1 cellular context compared by ENCODE assay signal in genomic region chr10:72692057-72692891, GRCh38.
TF ChIP-seq lines count a peak whose summit lies in the region.

MCU (plus strand) TSS chr10:72692143; CDS start chr10:72692152, 9 bp downstream.

TF ChIP-seq in HepG2, 621 proteins besides CTCF, POLR2A, EP300 and RAD21 (continued from another document and continues in another):
- TF ChIP-seq ZNF574 (CRISPR knock-in tag; IDR thresholded peaks at IDR 0.05) (peak; percentile 74), ZBTB3 (CRISPR knock-in tag; IDR thresholded peaks at IDR 0.05; ENCODE audit: borderline replicate concordance, low read depth) (no peak), SRSF9 (IDR thresholded peaks at IDR 0.05; ENCODE audit: borderline replicate concordance, insufficient read depth, low read depth, low read length, poor library complexity, severe bottlenecking) (no peak), TEAD3 (CRISPR knock-in tag; optimal IDR thresholded peaks at IDR 0.05; ENCODE audit: borderline replicate concordance) (peak; percentile 17), NR2F6 (IDR thresholded peaks at IDR 0.05) (no peak), NR2F6 (CRISPR knock-in tag; IDR thresholded peaks at IDR 0.05) (0 out of 2 replicates have a peak, but pooled peaks have one; percentile 21), NFATC3 (CRISPR knock-in tag; IDR thresholded peaks at IDR 0.05) (no peak), NFYB (CRISPR knock-in tag; IDR thresholded peaks at IDR 0.05) (peak; percentile 85; the same call in 1 of the 2 replicates), BRD4 (CRISPR knock-in tag; IDR thresholded peaks at IDR 0.05) (no peak), ISL2 (CRISPR knock-in tag; IDR thresholded peaks at IDR 0.05) (no peak), CCDC6 (CRISPR knock-in tag; IDR thresholded peaks at IDR 0.05) (peak; percentile 86), KMT2B (CRISPR knock-in tag; IDR thresholded peaks at IDR 0.05) (0 out of 2 replicates have a peak, but pooled peaks have one; percentile 54), BRF2 (CRISPR knock-in tag; IDR thresholded peaks at IDR 0.05) (no peak), ASH2L (IDR thresholded peaks at IDR 0.05; ENCODE audit: insufficient read length, low read depth, low read length) (peak; percentile 14), ZNF879 (CRISPR knock-in tag; IDR thresholded peaks at IDR 0.05) (0 out of 2 replicates have a peak, but pooled peaks have one; percentile 50), RAD51 (IDR thresholded peaks at IDR 0.05; ENCODE audit: borderline replicate concordance) (no peak), SSRP1 (CRISPR knock-in tag; IDR thresholded peaks at IDR 0.05) (no peak), HIC2 (CRISPR knock-in tag; IDR thresholded peaks at IDR 0.05; ENCODE audit: low read depth) (peak; percentile 55; the same call in 1 of the 2 replicates), ZNF776 (CRISPR knock-in tag; IDR thresholded peaks at IDR 0.05) (0 out of 2 replicates have a peak, but pooled peaks have one; percentile 8), ATF7-NPFF (CRISPR knock-in tag; IDR thresholded peaks at IDR 0.05; ENCODE audit: low read depth) (peak; percentile 58; the same call in 1 of the 2 replicates), FLYWCH1 (CRISPR knock-in tag; IDR thresholded peaks at IDR 0.05) (no peak), TAF15 (IDR thresholded peaks at IDR 0.05; ENCODE audit: low read depth, low read length, poor library complexity, severe bottlenecking) (no peak), SP2 (CRISPR knock-in tag; IDR thresholded peaks at IDR 0.05) (peak; percentile 89), RFX5 (IDR thresholded peaks at IDR 0.05; ENCODE audit: low read depth, low read length) (no peak), ARID2 (CRISPR knock-in tag; IDR thresholded peaks at IDR 0.05; ENCODE audit: borderline replicate concordance) (no peak), PRPF4 (IDR thresholded peaks at IDR 0.05; ENCODE audit: low read depth, low read length, poor library complexity, severe bottlenecking) (no peak), BHLHE40 (IDR thresholded peaks at IDR 0.05; ENCODE audit: low read length) (no peak), SP4 (CRISPR knock-in tag; IDR thresholded peaks at IDR 0.05) (peak; percentile 97), RXRB (CRISPR knock-in tag; IDR thresholded peaks at IDR 0.05; ENCODE audit: borderline replicate concordance) (0 out of 2 replicates have a peak, but pooled peaks have one; percentile 42), ZBTB7A (CRISPR knock-in tag; IDR thresholded peaks at IDR 0.05) (no peak), PAX8 (CRISPR knock-in tag; IDR thresholded peaks at IDR 0.05; ENCODE audit: borderline replicate concordance) (0 out of 2 replicates have a peak, but pooled peaks have one; percentile 74), ZNF780A (CRISPR knock-in tag; IDR thresholded peaks at IDR 0.05) (no peak), ZNF225 (CRISPR knock-in tag; IDR thresholded peaks at IDR 0.05) (no peak), FOXO1 (CRISPR knock-in tag; IDR thresholded peaks at IDR 0.05) (peak; percentile 40; the same call in 1 of the 2 replicates), ZNF333 (CRISPR knock-in tag; IDR thresholded peaks at IDR 0.05; ENCODE audit: borderline replicate concordance) (no peak), ZNF572 (CRISPR knock-in tag; IDR thresholded peaks at IDR 0.05) (no peak), HMGXB4 (CRISPR knock-in tag; IDR thresholded peaks at IDR 0.05; ENCODE audit: borderline replicate concordance in 1 of 2, low read depth in 1 of 2) (peak in 1 of 2 experiments; percentile 21; a peak in 1 of 4 replicates), ZNF138 (CRISPR knock-in tag; IDR thresholded peaks at IDR 0.05; ENCODE audit: low read depth) (peak; percentile 63; the same call in 1 of the 2 replicates), ZNF547 (CRISPR knock-in tag; IDR thresholded peaks at IDR 0.05) (0 out of 2 replicates have a peak, but pooled peaks have one; percentile 38), SAP130 (CRISPR knock-in tag; IDR thresholded peaks at IDR 0.05; ENCODE audit: low read depth) (peak; percentile 46; the same call in 1 of the 2 replicates), ZFP36L2 (CRISPR knock-in tag; IDR thresholded peaks at IDR 0.05) (no peak), DR1 (CRISPR knock-in tag; IDR thresholded peaks at IDR 0.05) (peak; percentile 90), ZNF451 (CRISPR knock-in tag; IDR thresholded peaks at IDR 0.05) (no peak), RARA (CRISPR knock-in tag; IDR thresholded peaks at IDR 0.05) (peak; percentile 29; the same call in 1 of the 2 replicates), HINFP (CRISPR knock-in tag; IDR thresholded peaks at IDR 0.05; ENCODE audit: low read depth) (no peak; the same call in 1 of the 2 replicates), ZSCAN22 (CRISPR knock-in tag; IDR thresholded peaks at IDR 0.05) (no peak), KLF15 (CRISPR knock-in tag; IDR thresholded peaks at IDR 0.05; ENCODE audit: borderline replicate concordance) (no peak), ZNF567 (CRISPR knock-in tag; IDR thresholded peaks at IDR 0.05; ENCODE audit: borderline replicate concordance) (no peak), TARDBP (CRISPR knock-in tag; IDR thresholded peaks at IDR 0.05) (no peak), ZNF207 (IDR thresholded peaks at IDR 0.05; ENCODE audit: borderline replicate concordance) (no peak), THYN1 (CRISPR knock-in tag; IDR thresholded peaks at IDR 0.05; ENCODE audit: borderline replicate concordance, low read depth) (no peak), CEBPB (IDR thresholded peaks at IDR 0.05; ENCODE audit: borderline replicate concordance, low read depth, low read length) (no peak), ATAD3A (CRISPR knock-in tag; IDR thresholded peaks at IDR 0.05) (no peak), HNF4A (CRISPR knock-in tag; IDR thresholded peaks at IDR 0.05) (no peak), ZNF737 (CRISPR knock-in tag; IDR thresholded peaks at IDR 0.05; ENCODE audit: borderline replicate concordance) (no peak), ZC3H4 (CRISPR knock-in tag; IDR thresholded peaks at IDR 0.05; ENCODE audit: borderline replicate concordance) (no peak), CAMTA2 (CRISPR knock-in tag; IDR thresholded peaks at IDR 0.05; ENCODE audit: borderline replicate concordance) (no peak), ZNF44 (CRISPR knock-in tag; IDR thresholded peaks at IDR 0.05) (no peak), THAP11 (CRISPR knock-in tag; IDR thresholded peaks at IDR 0.05) (peak; percentile 55), SP1 (IDR thresholded peaks at IDR 0.05) (no peak), SP1 (CRISPR knock-in tag; IDR thresholded peaks at IDR 0.05) (peak; percentile 89), ETV5 (CRISPR knock-in tag; IDR thresholded peaks at IDR 0.05; ENCODE audit: borderline replicate concordance) (peak; percentile 53; the same call in 1 of the 2 replicates), ZNF883 (CRISPR knock-in tag; IDR thresholded peaks at IDR 0.05; ENCODE audit: not compliant biosample characterization) (peak; percentile 33), ZSCAN12 (CRISPR knock-in tag; IDR thresholded peaks at IDR 0.05) (no peak), ELF1 (CRISPR knock-in tag; IDR thresholded peaks at IDR 0.05) (peak; percentile 24; the same call in 1 of the 2 replicates), HCFC1 (IDR thresholded peaks at IDR 0.05; ENCODE audit: low read depth, low read length) (no peak), USF2 (IDR thresholded peaks at IDR 0.05; ENCODE audit: low read depth, low read length) (no peak), USF2 (CRISPR knock-in tag; IDR thresholded peaks at IDR 0.05; ENCODE audit: borderline replicate concordance) (no peak), ZNF343 (CRISPR knock-in tag; IDR thresholded peaks at IDR 0.05) (no peak), THRA (CRISPR knock-in tag; IDR thresholded peaks at IDR 0.05; ENCODE audit: borderline replicate concordance) (no peak), REPIN1 (CRISPR knock-in tag; IDR thresholded peaks at IDR 0.05; ENCODE audit: borderline replicate concordance, low read depth) (peak; percentile 75; the same call in 1 of the 2 replicates), U2AF1 (optimal IDR thresholded peaks at IDR 0.05; ENCODE audit: low read depth, low read length) (no peak)
